8 cellular contexts compared by ENCODE assay signal in genomic region chr14:75279739-75280447, GRCh38. TPM values are rescaled to one million over a fixed set of nuclear protein-coding genes. Genes with fewer than 3 reads are reported as not detected.
DNase-seq lines count a peak whose midpoint lies in the region; ATAC-seq and TF ChIP-seq lines count a peak whose summit lies in the region.

No MANE protein-coding gene starts in this region.

- DNase-seq in activated T-cell treated with anti-CD3 and anti-CD28 coated beads, Interleukin-2, amount 50 U/mL, for 1 hour: peak; percentile 54
- no peak for DNase-seq in activated T-cell treated with anti-CD3 and anti-CD28 coated beads, Interleukin-2, amount 50 U/mL, for 48 hours
- no peak for DNase-seq in brain microvascular endothelial cell
- peak; percentile 43 to 48 for DNase-seq in left colon
- DNase-seq in suprapubic skin (ENCODE audit: low spot score in 2 of 2): peak in 1 of 2 donors; percentile 87
- no peak for DNase-seq in putamen (ENCODE audit: low spot score)
- DNase-seq in iPS-NIHi11 (ENCODE audit: low spot score): no peak
- no peak for DNase-seq in NCI-H2171 treated with DMSO at 0.1 percent for 48 hours (lab: John Stamatoyannopoulos, UW)

- ATAC-seq in left colon: no peak

- no peak for TF ChIP-seq EP300 in suprapubic skin (IDR thresholded peaks at IDR 0.05)

- in situ Hi-C loops in brain microvascular endothelial cell (cut with HindIII; ENCODE audit: low pct_ligation_motif_present, low sequenced_read_pairs): no loop called here

- peak; percentile 4 to 44 for TF ChIP-seq POLR2A in suprapubic skin (IDR thresholded peaks at IDR 0.05)

- 5% methylated on average over 27 of the region's 27 CpGs for WGBS in suprapubic skin

- intact Hi-C loops in left colon (cut with DNase I, micrococcal nuclease): no loop called here

- peak overlapping the region; percentile 99 for H3K4me3 ChIP-seq in brain microvascular endothelial cell (ENCODE audit: low read depth, low read length)
- H3K4me3 ChIP-seq in suprapubic skin: peak overlapping the region; percentile 98

- no peak for TF ChIP-seq CTCF in brain microvascular endothelial cell (IDR thresholded peaks at IDR 0.05; ENCODE audit: low read depth, low read length, missing control alignments)
- no peak for TF ChIP-seq CTCF in suprapubic skin (IDR thresholded peaks at IDR 0.05)

- H3K36me3 ChIP-seq in brain microvascular endothelial cell (replicated peaks) (peaks cover 16% of the 10 kb centered on the region), suprapubic skin (peaks cover 40% of the 10 kb centered on the region)

- peaks cover 47% of the 10 kb centered on the region for H3K4me1 ChIP-seq in suprapubic skin

- H3K27me3 ChIP-seq in brain microvascular endothelial cell (replicated peaks): no peaks in the 10 kb centered on the region
- no peaks in the 10 kb centered on the region for H3K27me3 ChIP-seq in suprapubic skin

- no peaks in the 10 kb centered on the region for H3K9me3 ChIP-seq in suprapubic skin

- H3K27ac ChIP-seq in brain microvascular endothelial cell: no peak overlapping the region
- H3K27ac ChIP-seq in suprapubic skin: peak overlapping the region; percentile 97

RNA-seq across cellular contexts. Expression of gene FOS, which starts 1.3 kb away (rescaled TPM):
- total RNA-seq in left colon: 100 to 1,000 TPM; 220 to 877 TPM
- total RNA-seq in suprapubic skin: 1,000 to 10,000 TPM; 2,120 to 3,987 (median 3,212) TPM

Comparison
In these comparisons a context has a peak if more than half of its experiments do, and no peak if none do; other contexts are left out.
1. DNase-seq: peak in activated T-cell treated with anti-CD3 and anti-CD28 coated beads, Interleukin-2, amount 50 U/mL, for 1 hour (single experiment) and left colon (2 of 2); none in activated T-cell treated with anti-CD3 and anti-CD28 coated beads, Interleukin-2, amount 50 U/mL, for 48 hours (0 of 2), brain microvascular endothelial cell (single experiment), putamen (single experiment), iPS-NIHi11 (single experiment) and NCI-H2171 treated with DMSO at 0.1 percent for 48 hours (single experiment).